In genomic region chr17:50703162-50703561, GRCh38 we compare ENCODE assay signal across 23 cellular contexts. TPM values are rescaled to one million over a fixed set of nuclear protein-coding genes. Genes with fewer than 3 reads are reported as not detected.
DNase-seq lines count a peak whose midpoint lies in the region; ATAC-seq and TF ChIP-seq lines count a peak whose summit lies in the region.
"Had no signal": no experiment of that assay in that cellular context is flagged by ENCODE, and none has a peak within 500 bp of the region (broad histone marks: within the 10 kb centered on the region; RNA-seq: fewer than 3 reads in every experiment).

No MANE protein-coding gene starts in this region.

- BruUV-seq in Caco-2 (replicated peaks; lab: Mats Ljungman, UMichigan): TSS peak; percentile 1

- H3K4me3 ChIP-seq in Caco-2 (ENCODE audit: low read depth, low read length): no peak overlapping the region
- H3K4me3 ChIP-seq: BLaER1, coronary artery, K562, spleen had no signal

- peaks cover 3% of the 10 kb centered on the region; the same call in 1 of the 2 replicates for H3K4me1 ChIP-seq in Caco-2

- no peak for ATAC-seq in activated naive CD8-positive, alpha-beta T cell treated with anti-CD3 and anti-CD28 coated beads, Interleukin-2, amount 50 U/mL, for 24 hours
- ATAC-seq: K562, left lobe of liver had no signal

- peaks cover 36% of the 10 kb centered on the region for H3K36me3 Mint-ChIP-seq in activated CD4-positive, alpha-beta T cell treated with anti-CD3 and anti-CD28 coated beads, Interleukin-2, amount 10 ng/mL, durations not matched to agents 7 days and 5 days (ENCODE audit: low read depth)
- H3K36me3 Mint-ChIP-seq in Caco-2 (ENCODE audit: insufficient read depth, unreplicated experiment): peaks cover 87% of the 10 kb centered on the region
- H3K36me3 Mint-ChIP-seq in activated naive CD8-positive, alpha-beta T cell treated with anti-CD3 and anti-CD28 coated beads, Interleukin-2, amount 50 U/mL, for 24 hours (ENCODE audit: low read depth): peaks cover 41% of the 10 kb centered on the region
- H3K36me3 Mint-ChIP-seq in neural crest cell (ENCODE audit: low read depth): peaks cover 10% of the 10 kb centered on the region
- peaks cover 53% of the 10 kb centered on the region for H3K36me3 Mint-ChIP-seq in nephron progenitor cell (ENCODE audit: low read depth)

- DNase-seq in activated CD4-positive, alpha-beta T cell treated with anti-CD3 and anti-CD28 coated beads, Interleukin-2, amount 10 ng/mL, durations not matched to agents 7 days and 5 days: no peak
- no peak for DNase-seq in activated CD4-positive, alpha-beta T cell treated with anti-CD3 and anti-CD28 coated beads, Interleukin-2, amount 50 U/mL, for 1 hour
- peak in 1 of 2 experiments; percentile 7 for DNase-seq in Caco-2
- DNase-seq in activated naive CD8-positive, alpha-beta T cell treated with anti-CD3 and anti-CD28 coated beads, Interleukin-2, amount 50 U/mL, for 24 hours: no peak
- no peak for DNase-seq in neural crest cell (ENCODE audit: low read depth, low spot score)
- no peak for DNase-seq in RPMI8226
- DNase-seq in kidney glomerular epithelial cell (lab: John Stamatoyannopoulos, UW): no peak
- DNase-seq in nephron progenitor cell: no peak
- DNase-seq: GF-D8; glutamatergic neuron; GOT3; MV-4-11; NCI-H1694; NCI-H2171 treated with DMSO at 0.1 percent for 48 hours; NCI-H526 treated with DMSO at 0.1 percent for 48 hours; nucleus accumbens; Right ventricle myocardium superior; spleen; stimulated activated CD4-positive, alpha-beta T cell treated with anti-CD3 and anti-CD28 coated beads, Interleukin-4, amount 100 ng/mL, for 4 hours had no signal

- no peaks in the 10 kb centered on the region for H3K9me3 ChIP-seq in Caco-2
- H3K9me3 ChIP-seq: BLaER1, spleen had no signal

- H3K27me3 Mint-ChIP-seq in activated CD4-positive, alpha-beta T cell treated with anti-CD3 and anti-CD28 coated beads, Interleukin-2, amount 10 ng/mL, durations not matched to agents 7 days and 5 days: no peaks in the 10 kb centered on the region
- no peaks in the 10 kb centered on the region for H3K27me3 Mint-ChIP-seq in Caco-2 (ENCODE audit: insufficient read depth, unreplicated experiment)
- H3K27me3 Mint-ChIP-seq in activated naive CD8-positive, alpha-beta T cell treated with anti-CD3 and anti-CD28 coated beads, Interleukin-2, amount 50 U/mL, for 24 hours: no peaks in the 10 kb centered on the region
- no peaks in the 10 kb centered on the region for H3K27me3 Mint-ChIP-seq in neural crest cell (ENCODE audit: low read depth)
- H3K27me3 Mint-ChIP-seq in nephron progenitor cell (ENCODE audit: low read depth, poor library complexity): peaks cover 2% of the 10 kb centered on the region

- H3K4me3 Mint-ChIP-seq in activated CD4-positive, alpha-beta T cell treated with anti-CD3 and anti-CD28 coated beads, Interleukin-2, amount 10 ng/mL, durations not matched to agents 7 days and 5 days: no peak overlapping the region
- H3K4me3 Mint-ChIP-seq in Caco-2 (ENCODE audit: unreplicated experiment) (no peak overlapping the region), neural crest cell (peak overlapping the region; percentile 69), nephron progenitor cell (no peak overlapping the region)
- no peak overlapping the region for H3K4me3 Mint-ChIP-seq in activated naive CD8-positive, alpha-beta T cell treated with anti-CD3 and anti-CD28 coated beads, Interleukin-2, amount 50 U/mL, for 24 hours

- H3K4me1 Mint-ChIP-seq in activated CD4-positive, alpha-beta T cell treated with anti-CD3 and anti-CD28 coated beads, Interleukin-2, amount 10 ng/mL, durations not matched to agents 7 days and 5 days: peaks cover 49% of the 10 kb centered on the region
- H3K4me1 Mint-ChIP-seq in Caco-2 (ENCODE audit: low read depth, unreplicated experiment) (peaks cover 22% of the 10 kb centered on the region), neural crest cell (peaks cover 29% of the 10 kb centered on the region), nephron progenitor cell (peaks cover 44% of the 10 kb centered on the region)
- H3K4me1 Mint-ChIP-seq in activated naive CD8-positive, alpha-beta T cell treated with anti-CD3 and anti-CD28 coated beads, Interleukin-2, amount 50 U/mL, for 24 hours: peaks cover 40% of the 10 kb centered on the region

- TF ChIP-seq CTCF in Caco-2 (IDR thresholded peaks at IDR 0.05; ENCODE audit: insufficient read depth in 1 of 2, low read depth in 1 of 2, low read length in 1 of 2, severe bottlenecking in 1 of 2, unreplicated experiment in 1 of 2): no peak
- TF ChIP-seq CTCF in neural crest cell (conservative IDR thresholded peaks at IDR 0.05): no peak
- TF ChIP-seq CTCF in nephron progenitor cell (IDR thresholded peaks at IDR 0.05): no peak

- CTCF ChIA-PET in activated CD4-positive, alpha-beta T cell treated with anti-CD3 and anti-CD28 coated beads, Interleukin-2, amount 10 ng/mL, durations not matched to agents 7 days and 5 days (lab: Charles Lee): interaction anchor here (0.5 to 0.6 kb wide), 2 partner anchors 199 to 1737 kb away, joined by 3 read pairs; no protein-coding TSS in a partner anchor
- CTCF ChIA-PET in Caco-2 (lab: Charles Lee): interaction anchor here (2.3 to 4.1 kb wide), 3 partner anchors 8 to 153 kb away, joined by 15 to 22 read pairs (median 18); no protein-coding TSS in a partner anchor

- H3K27me3 ChIP-seq in Caco-2 (replicated peaks; ENCODE audit: control insufficient read depth, insufficient read depth, low read length): no peaks in the 10 kb centered on the region
- H3K27me3 ChIP-seq: BLaER1, spleen had no signal

- peaks cover 1% of the 10 kb centered on the region; the same call in 1 of the 2 replicates for H3K36me3 ChIP-seq in Caco-2 (ENCODE audit: control insufficient read depth, insufficient read depth, low read length)

- peak overlapping the region; percentile 26 for H3K27ac Mint-ChIP-seq in activated CD4-positive, alpha-beta T cell treated with anti-CD3 and anti-CD28 coated beads, Interleukin-2, amount 10 ng/mL, durations not matched to agents 7 days and 5 days
- H3K27ac Mint-ChIP-seq in Caco-2 (ENCODE audit: unreplicated experiment): peak overlapping the region; percentile 7
- H3K27ac Mint-ChIP-seq in activated naive CD8-positive, alpha-beta T cell treated with anti-CD3 and anti-CD28 coated beads, Interleukin-2, amount 50 U/mL, for 24 hours: peak overlapping the region; percentile 71
- H3K27ac Mint-ChIP-seq in neural crest cell (ENCODE audit: unreplicated experiment): no peak overlapping the region
- H3K27ac Mint-ChIP-seq in nephron progenitor cell: no peak overlapping the region

- POLR2A ChIA-PET in activated CD4-positive, alpha-beta T cell treated with anti-CD3 and anti-CD28 coated beads, Interleukin-2, amount 10 ng/mL, durations not matched to agents 7 days and 5 days (lab: Charles Lee): no interaction called here
- POLR2A ChIA-PET in Caco-2 (lab: Charles Lee): no interaction called here

- intact Hi-C loops in Caco-2 (cut with micrococcal nuclease; ENCODE audit: unreplicated experiment): loop anchor here (10.0 kb wide), 1 partner anchor 142 kb away; no protein-coding TSS in a partner anchor

- no peaks in the 10 kb centered on the region for H3K9me3 Mint-ChIP-seq in activated CD4-positive, alpha-beta T cell treated with anti-CD3 and anti-CD28 coated beads, Interleukin-2, amount 10 ng/mL, durations not matched to agents 7 days and 5 days
- H3K9me3 Mint-ChIP-seq in Caco-2 (ENCODE audit: unreplicated experiment) (no peaks in the 10 kb centered on the region), neural crest cell (no peaks in the 10 kb centered on the region), nephron progenitor cell (no peaks in the 10 kb centered on the region)
- no peaks in the 10 kb centered on the region for H3K9me3 Mint-ChIP-seq in activated naive CD8-positive, alpha-beta T cell treated with anti-CD3 and anti-CD28 coated beads, Interleukin-2, amount 50 U/mL, for 24 hours

RNA-seq across cellular contexts. Expression of gene ANKRD40, which starts 4.6 kb away (rescaled TPM):
- 10 to 100 TPM; 31.1 to 34.2 TPM for total RNA-seq in activated CD4-positive, alpha-beta T cell treated with anti-CD3 and anti-CD28 coated beads, Interleukin-2, amount 10 ng/mL, durations not matched to agents 7 days and 5 days
- total RNA-seq in Caco-2 (2022) (113 and 114 TPM in 2 replicates), neural crest cell (62.0 and 64.0 TPM in 2 replicates)

RNA-seq across cellular contexts. Expression of gene LUC7L3, which starts 16.2 kb away (rescaled TPM):
- total RNA-seq in activated CD4-positive, alpha-beta T cell treated with anti-CD3 and anti-CD28 coated beads, Interleukin-2, amount 10 ng/mL, durations not matched to agents 7 days and 5 days: 100 to 1,000 TPM; 108 to 139 TPM
- 284 and 287 TPM in 2 replicates for total RNA-seq in Caco-2 (2022)
- total RNA-seq in neural crest cell: 175 and 188 TPM in 2 replicates

Comparison
In these comparisons a context has a peak if more than half of its experiments do, and no peak if none do; other contexts are left out.
1. H3K27ac Mint-ChIP-seq: peak in activated CD4-positive, alpha-beta T cell treated with anti-CD3 and anti-CD28 coated beads, Interleukin-2, amount 10 ng/mL, durations not matched to agents 7 days and 5 days (single experiment), Caco-2 (single experiment) and activated naive CD8-positive, alpha-beta T cell treated with anti-CD3 and anti-CD28 coated beads, Interleukin-2, amount 50 U/mL, for 24 hours (single experiment); none in neural crest cell (single experiment) and nephron progenitor cell (single experiment).